1 cellular context compared by ENCODE assay signal in the genomic region with DNA sequence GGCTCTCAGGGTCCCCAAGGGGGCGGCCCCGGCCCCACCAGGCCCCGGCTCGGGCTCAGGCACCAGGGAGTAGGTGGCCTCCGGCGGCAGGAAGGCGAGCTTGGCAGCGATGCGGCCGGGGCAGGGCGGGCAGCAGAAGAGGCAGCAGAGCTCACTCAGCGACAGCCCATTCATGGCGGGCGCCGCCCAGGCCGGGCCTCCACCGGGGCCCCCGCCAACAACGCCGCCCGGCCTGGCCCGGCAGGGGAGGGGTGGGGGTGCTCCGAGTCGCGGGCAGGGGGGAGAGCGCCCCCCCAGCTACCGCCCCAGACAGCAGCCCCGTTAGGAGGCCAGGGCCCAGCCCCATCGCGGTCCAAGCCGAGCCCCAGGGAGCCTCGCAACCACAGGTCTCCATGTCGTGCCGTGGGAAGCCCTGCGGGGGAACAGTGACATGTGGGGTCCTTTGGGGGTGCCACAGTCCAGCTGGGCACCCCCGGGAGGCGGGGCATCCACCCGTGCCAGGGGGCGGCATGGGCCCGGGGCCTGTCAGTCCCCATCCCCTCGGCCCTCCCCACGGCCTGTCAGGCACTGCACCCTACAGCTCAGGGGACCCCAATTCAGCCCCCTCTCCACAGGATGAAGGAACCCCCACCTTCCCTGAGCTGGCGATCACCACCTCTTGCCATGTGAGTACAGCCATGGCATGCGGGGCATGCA.
TF ChIP-seq lines count a peak whose summit lies in the region.

No MANE protein-coding gene starts in this region.

TF ChIP-seq in HepG2, 621 proteins besides CTCF, POLR2A, EP300 and RAD21:
- TF ChIP-seq RBFOX2 (IDR thresholded peaks at IDR 0.05; ENCODE audit: low read depth, low read length) = 0 out of 2 replicates have a peak, but pooled peaks have one; percentile 5
